25 cellular contexts compared by ENCODE assay signal in the genomic region with DNA sequence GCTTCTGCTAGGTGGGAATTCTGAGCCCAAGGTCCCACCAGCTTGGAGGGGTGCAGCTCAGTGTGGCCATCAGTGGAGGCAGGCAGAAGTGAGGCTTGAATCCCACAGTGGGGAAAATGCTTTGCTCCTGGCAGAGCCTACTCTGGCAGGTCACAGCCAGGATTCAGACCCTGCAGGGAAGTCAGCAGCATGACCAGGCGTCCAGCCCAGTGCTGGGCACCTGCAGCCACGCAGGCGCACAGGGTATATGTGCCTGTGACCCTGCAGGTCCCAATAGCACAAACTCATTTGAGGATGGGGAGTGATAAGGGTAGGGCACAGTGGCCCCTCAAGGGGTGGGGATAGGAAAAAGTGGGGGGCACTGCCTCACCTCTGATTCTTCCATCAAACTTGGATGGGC. TPM values are rescaled to one million over a fixed set of nuclear protein-coding genes. Genes with fewer than 3 reads are reported as not detected.
DNase-seq lines count a peak whose midpoint lies in the region; ATAC-seq, FAIRE-seq and TF ChIP-seq lines count a peak whose summit lies in the region.
"Had no signal": no experiment of that assay in that cellular context is flagged by ENCODE, and none has a peak within 500 bp of the region (broad histone marks: within the 10 kb centered on the region; RNA-seq: fewer than 3 reads in every experiment).

No MANE protein-coding gene starts in this region.

- no peak overlapping the region for H3K4me3 ChIP-seq in BLaER1 treated with 17β-estradiol and CSF1 and Interleukin-3, amounts not matched to agents 10 nM and 100 nM
- H3K4me3 ChIP-seq in Karpas-422 (ENCODE audit: low read length), result no peak overlapping the region
- no peak overlapping the region for H3K4me3 ChIP-seq in lower lobe of right lung
- H3K4me3 ChIP-seq in thymus (ENCODE audit: low read length), result no peak overlapping the region
- H3K4me3 ChIP-seq: MG63 had no signal

- peaks cover 86 to 100% (median 100%) of the 10 kb centered on the region in 10 experiments for H3K4me1 ChIP-seq in BLaER1 treated with 17β-estradiol and CSF1 and Interleukin-3, amounts not matched to agents 10 nM and 100 nM
- H3K4me1 ChIP-seq in Karpas-422 (ENCODE audit: low read length) (peaks cover 51% of the 10 kb centered on the region), lower lobe of right lung (peaks cover 13% of the 10 kb centered on the region), thymus (ENCODE audit: control insufficient read depth, insufficient read depth, low read length) (peaks cover 74% of the 10 kb centered on the region)
- H3K4me1 ChIP-seq: Caco-2 had no signal

- H4K20me1 ChIP-seq in BLaER1 treated with 17β-estradiol and CSF1 and Interleukin-3, amounts not matched to agents 10 nM and 100 nM, result no peaks in the 10 kb centered on the region
- H4K20me1 ChIP-seq in Karpas-422 (ENCODE audit: insufficient read depth, low read depth, low read length), result no peaks in the 10 kb centered on the region

- H3K4me3 Mint-ChIP-seq in activated naive CD8-positive, alpha-beta T cell treated with anti-CD3 and anti-CD28 coated beads for 36 hours, result no peak overlapping the region
- H3K4me3 Mint-ChIP-seq: CD4-positive, alpha-beta memory T cell had no signal

- H3K27ac Mint-ChIP-seq in activated naive CD8-positive, alpha-beta T cell treated with anti-CD3 and anti-CD28 coated beads for 36 hours, result no peak overlapping the region
- H3K27ac Mint-ChIP-seq: CD4-positive, alpha-beta memory T cell had no signal

- H2AFZ ChIP-seq in Karpas-422 (ENCODE audit: low read length), result no peak overlapping the region

- H3K4me1 Mint-ChIP-seq in activated naive CD8-positive, alpha-beta T cell treated with anti-CD3 and anti-CD28 coated beads for 36 hours, result peaks cover 22% of the 10 kb centered on the region

- H3K9me3 ChIP-seq in BLaER1 treated with 17β-estradiol and CSF1 and Interleukin-3, amounts not matched to agents 10 nM and 100 nM (replicated peaks in 1 of 11), result peaks cover 0 to 9% (median 5%) of the 10 kb centered on the region in 11 experiments; a peak in 8 of 22 replicates
- H3K9me3 ChIP-seq in Karpas-422 (ENCODE audit: low read length) (no peaks in the 10 kb centered on the region), lower lobe of right lung (no peaks in the 10 kb centered on the region), thymus (ENCODE audit: control insufficient read depth) (no peaks in the 10 kb centered on the region)
- H3K9me3 ChIP-seq: Caco-2, MG63 had no signal

- TF ChIP-seq CTCF in lower lobe of right lung (IDR thresholded peaks at IDR 0.05), result no peak

- peak overlapping the region in 4 of 11 experiments; percentile 27 to 84 (median 36); a peak in 4 of 22 replicates for H3K9ac ChIP-seq in BLaER1 treated with 17β-estradiol and CSF1 and Interleukin-3, amounts not matched to agents 10 nM and 100 nM
- H3K9ac ChIP-seq in Karpas-422 (ENCODE audit: low read length), result peak overlapping the region; percentile 57

- DNase-seq in Karpas-422, result no peak
- DNase-seq in lower lobe of right lung, result no peak
- DNase-seq in HTR-8/SVneo (ENCODE audit: insufficient read length, low spot score), result no peak
- no peak for DNase-seq in activated gamma-delta T cell treated with Interleukin-2 at 50 U/mL for 16 hours
- DNase-seq in activated naive CD8-positive, alpha-beta T cell treated with anti-CD3 and anti-CD28 coated beads for 36 hours, result no peak
- DNase-seq: Caco-2; CD4-positive, alpha-beta memory T cell; DMS 273 treated with DMSO at 0.1 percent for 48 hours; Kasumi-1; MG63; NCI-H1417; NCI-H1694 treated with DMSO at 0.1 percent for 48 hours; NCI-H2081 treated with DMSO at 0.1 percent for 48 hours; NCI-H446; NCI-H526 treated with DMSO at 0.1 percent for 48 hours; PC-3; SHP77 had no signal

- no peaks in the 10 kb centered on the region for H3K36me3 ChIP-seq in BLaER1 treated with 17β-estradiol and CSF1 and Interleukin-3, amounts not matched to agents 10 nM and 100 nM
- H3K36me3 ChIP-seq in Karpas-422 (ENCODE audit: insufficient read depth, low read length), result no peaks in the 10 kb centered on the region
- no peaks in the 10 kb centered on the region for H3K36me3 ChIP-seq in lower lobe of right lung
- H3K36me3 ChIP-seq in thymus (ENCODE audit: control insufficient read depth, insufficient read depth), result no peaks in the 10 kb centered on the region
- H3K36me3 ChIP-seq: MG63 had no signal

- FAIRE-seq in HTR-8/SVneo (lab: Jason Lieb, UNC), result no peak
- FAIRE-seq: G401.6 had no signal

- H3K36me3 Mint-ChIP-seq in activated naive CD8-positive, alpha-beta T cell treated with anti-CD3 and anti-CD28 coated beads for 36 hours, result no peaks in the 10 kb centered on the region
- H3K36me3 Mint-ChIP-seq: CD4-positive, alpha-beta memory T cell; IgD-negative memory B cell had no signal

- no peaks in the 10 kb centered on the region for H3K9me3 Mint-ChIP-seq in activated naive CD8-positive, alpha-beta T cell treated with anti-CD3 and anti-CD28 coated beads for 36 hours
- H3K9me3 Mint-ChIP-seq: CD4-positive, alpha-beta memory T cell; IgD-negative memory B cell had no signal

- intact Hi-C loops in lower lobe of right lung (cut with DNase I), result no loop called here

- H3K79me2 ChIP-seq in Karpas-422 (ENCODE audit: low read length), result no peaks in the 10 kb centered on the region

- no peaks in the 10 kb centered on the region for H3K9me2 ChIP-seq in Karpas-422 (replicated peaks; ENCODE audit: insufficient read depth, low read length)

- peak overlapping the region in 10 of 11 experiments; percentile 12 to 97 (median 86); a peak in 16 of 22 replicates for H3K4me2 ChIP-seq in BLaER1 treated with 17β-estradiol and CSF1 and Interleukin-3, amounts not matched to agents 10 nM and 100 nM
- peak overlapping the region; percentile 40 for H3K4me2 ChIP-seq in Karpas-422 (ENCODE audit: low read depth, low read length, poor library complexity, severe bottlenecking)

- no peaks in the 10 kb centered on the region for H3K27me3 Mint-ChIP-seq in activated naive CD8-positive, alpha-beta T cell treated with anti-CD3 and anti-CD28 coated beads for 36 hours
- H3K27me3 Mint-ChIP-seq: IgD-negative memory B cell had no signal

- 97% methylated on average over 3 of the region's 3 CpGs for WGBS in thymus

- ATAC-seq in lower lobe of right lung, result no peak
- ATAC-seq: PC-3 had no signal

- H3K27ac ChIP-seq in BLaER1 treated with 17β-estradiol and CSF1 and Interleukin-3, amounts not matched to agents 10 nM and 100 nM, result peak overlapping the region in 7 of 11 experiments; percentile 30 to 97 (median 91); a peak in 12 of 22 replicates
- peak overlapping the region; percentile 95 for H3K27ac ChIP-seq in Karpas-422 (ENCODE audit: low read length)
- peak overlapping the region; percentile 6 for H3K27ac ChIP-seq in lower lobe of right lung
- H3K27ac ChIP-seq in thymus (ENCODE audit: low read depth), result peak overlapping the region; percentile 96

- no peaks in the 10 kb centered on the region for H3K27me3 ChIP-seq in BLaER1 treated with 17β-estradiol and CSF1 and Interleukin-3, amounts not matched to agents 10 nM and 100 nM
- H3K27me3 ChIP-seq in Karpas-422 (ENCODE audit: low read length), result no peaks in the 10 kb centered on the region
- no peaks in the 10 kb centered on the region for H3K27me3 ChIP-seq in lower lobe of right lung (ENCODE audit: low read depth)
- no peaks in the 10 kb centered on the region for H3K27me3 ChIP-seq in thymus (ENCODE audit: control insufficient read depth, insufficient read depth)
- H3K27me3 ChIP-seq: MG63 had no signal

RNA-seq across cellular contexts. Expression of a gene that starts 8.4 kb away (rescaled TPM):
- total RNA-seq in Karpas-422 (2014; rRNA removed; shearing (Covaris generic); ENCODE audit: low replicate concordance), result 5.9 TPM in 1 of 2 replicates, not detected in the other
- 82.5 TPM for total RNA-seq in lower lobe of right lung
- 126 TPM for polyA plus RNA-seq in thymus
- 10 to 100 TPM; 32.6 to 38.3 TPM for total RNA-seq in activated naive CD8-positive, alpha-beta T cell treated with anti-CD3 and anti-CD28 coated beads for 36 hours
- total RNA-seq: Daoy, PC-3 had no signal

RNA-seq across cellular contexts. Expression of a gene that starts 13.5 kb away (rescaled TPM):
- 34.5 and 47.1 TPM in 2 replicates for total RNA-seq in Karpas-422 (2014; rRNA removed; shearing (Covaris generic); ENCODE audit: low replicate concordance)
- 24.2 TPM for total RNA-seq in lower lobe of right lung
- 38.6 TPM for polyA plus RNA-seq in thymus
- 10 to 100 TPM; 32.5 to 35.2 TPM for total RNA-seq in activated naive CD8-positive, alpha-beta T cell treated with anti-CD3 and anti-CD28 coated beads for 36 hours

RNA-seq across cellular contexts. Expression of a gene that starts 27.6 kb away (rescaled TPM):
- total RNA-seq in Karpas-422 (2014; rRNA removed; shearing (Covaris generic); ENCODE audit: low replicate concordance), result 165 and 217 TPM in 2 replicates
- total RNA-seq in lower lobe of right lung, result 48.3 TPM
- polyA plus RNA-seq in thymus, result 44.0 TPM
- total RNA-seq in activated naive CD8-positive, alpha-beta T cell treated with anti-CD3 and anti-CD28 coated beads for 36 hours, result 100 to 1,000 TPM; 287 to 296 TPM

RNA-seq across cellular contexts. Expression of a gene that starts 30.4 kb away (rescaled TPM):
- 1.9 TPM in 1 of 2 replicates, not detected in the other for total RNA-seq in Karpas-422 (2014; rRNA removed; shearing (Covaris generic); ENCODE audit: low replicate concordance)
- total RNA-seq in lower lobe of right lung, result 0.44 TPM
- polyA plus RNA-seq in thymus, result 5.7 TPM
- total RNA-seq in activated naive CD8-positive, alpha-beta T cell treated with anti-CD3 and anti-CD28 coated beads for 36 hours, result under 1 TPM; 0.34 to 0.43 TPM
- total RNA-seq: A673, Caco-2, Daoy, H4 had no signal
- polyA plus RNA-seq: CD4-positive, alpha-beta memory T cell; IgD-negative memory B cell had no signal

RNA-seq across cellular contexts. Expression of a gene that starts 45.4 kb away (rescaled TPM):
- total RNA-seq in Karpas-422 (2014; rRNA removed; shearing (Covaris generic); ENCODE audit: low replicate concordance), result not detected in 2 replicates
- total RNA-seq in lower lobe of right lung, result 1.6 TPM
- polyA plus RNA-seq in thymus, result 0.73 TPM
- not detected for total RNA-seq in activated naive CD8-positive, alpha-beta T cell treated with anti-CD3 and anti-CD28 coated beads for 36 hours
- total RNA-seq: A673; CD4-positive, alpha-beta memory T cell; Daoy; H4; PC-3; RPMI7951 had no signal
- polyA plus RNA-seq: CD4-positive, alpha-beta memory T cell; IgD-negative memory B cell had no signal

Comparison
In these comparisons a context has a peak if more than half of its experiments do, and no peak if none do; other contexts are left out.
1. H3K27ac ChIP-seq: peak in every context shown above with its lines; median percentile 96 in thymus; 95 in Karpas-422; 91 in BLaER1 treated with 17β-estradiol and CSF1 and Interleukin-3, amounts not matched to agents 10 nM and 100 nM; 6 in lower lobe of right lung.